In the genomic region with DNA sequence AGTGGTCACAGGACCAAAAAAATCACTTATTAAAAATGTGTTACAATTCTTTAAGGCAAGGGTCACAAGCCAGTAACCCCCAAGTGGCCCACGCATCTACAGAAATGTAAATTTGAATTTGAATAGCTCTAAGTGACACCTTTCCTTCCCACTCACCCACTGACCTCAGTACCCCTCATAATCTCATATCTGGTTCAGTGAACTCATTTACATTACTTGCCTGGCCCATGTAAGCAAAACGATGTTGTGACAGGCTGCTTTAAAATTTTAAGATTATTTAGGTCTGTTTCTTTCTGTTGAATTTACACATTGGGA, we compare ENCODE assay signal across 11 cellular contexts. TPM values are rescaled to one million over a fixed set of nuclear protein-coding genes. Genes with fewer than 3 reads are reported as not detected.
DNase-seq lines count a peak whose midpoint lies in the region; ATAC-seq and TF ChIP-seq lines count a peak whose summit lies in the region.
"Had no signal": no experiment of that assay in that cellular context is flagged by ENCODE, and none has a peak within 500 bp of the region (broad histone marks: within the 10 kb centered on the region; RNA-seq: fewer than 3 reads in every experiment).

No MANE protein-coding gene starts in this region.

- H3K4me3 Mint-ChIP-seq in activated CD8-positive, alpha-beta T cell treated with anti-CD3 and anti-CD28 coated beads for 36 hours, result peak overlapping the region; percentile 60
- H3K4me3 Mint-ChIP-seq: nephron had no signal

- H3K27ac Mint-ChIP-seq in activated CD8-positive, alpha-beta T cell treated with anti-CD3 and anti-CD28 coated beads for 36 hours, result peak overlapping the region; percentile 96
- H3K27ac Mint-ChIP-seq: nephron had no signal

- POLR2A ChIA-PET in activated CD8-positive, alpha-beta T cell treated with anti-CD3 and anti-CD28 coated beads for 36 hours (lab: Charles Lee), result interaction anchor here (1.2 to 3.5 kb wide), 6 partner anchors 9 to 28 kb away, joined by 5 to 23 read pairs (median 11); partner anchors contain the start of gene NELL2

- no peak for TF ChIP-seq CTCF in GM06990 (IDR thresholded peaks at IDR 0.05; ENCODE audit: insufficient read depth, low read length, poor library complexity, severe bottlenecking)
- no peak for TF ChIP-seq CTCF in activated CD8-positive, alpha-beta T cell treated with anti-CD3 and anti-CD28 coated beads for 36 hours (IDR thresholded peaks at IDR 0.05)

- H3K36me3 Mint-ChIP-seq in activated CD8-positive, alpha-beta T cell treated with anti-CD3 and anti-CD28 coated beads for 36 hours (ENCODE audit: low read depth), result peaks cover 8% of the 10 kb centered on the region

- ATAC-seq in GM19328 (IDR thresholded peaks at IDR 0.05; ENCODE audit: unreplicated experiment), result peak; percentile 61
- ATAC-seq in HG02973 (IDR thresholded peaks at IDR 0.05; ENCODE audit: unreplicated experiment), result peak; percentile 66
- peak; percentile 50 for ATAC-seq in activated CD8-positive, alpha-beta T cell treated with anti-CD3 and anti-CD28 coated beads for 36 hours

- H3K27me3 ChIP-seq in GM06990 (replicated peaks; ENCODE audit: control insufficient read depth, insufficient read depth, low read length), result no peaks in the 10 kb centered on the region
- H3K27me3 ChIP-seq: tibial nerve had no signal

- H3K27me3 Mint-ChIP-seq in activated CD8-positive, alpha-beta T cell treated with anti-CD3 and anti-CD28 coated beads for 36 hours, result no peaks in the 10 kb centered on the region

- peaks cover 81% of the 10 kb centered on the region for H3K4me1 Mint-ChIP-seq in activated CD8-positive, alpha-beta T cell treated with anti-CD3 and anti-CD28 coated beads for 36 hours (ENCODE audit: low read depth)
- H3K4me1 Mint-ChIP-seq: nephron had no signal

- no peaks in the 10 kb centered on the region for H3K36me3 ChIP-seq in GM06990 (ENCODE audit: control insufficient read depth, insufficient read depth, low read length)
- H3K36me3 ChIP-seq: tibial nerve had no signal

- peaks cover 2% of the 10 kb centered on the region for H3K9me3 Mint-ChIP-seq in activated CD8-positive, alpha-beta T cell treated with anti-CD3 and anti-CD28 coated beads for 36 hours
- H3K9me3 Mint-ChIP-seq: nephron had no signal

- no peak overlapping the region for H3K4me3 ChIP-seq in GM06990 (replicated peaks; ENCODE audit: low read depth, low read length)
- H3K4me3 ChIP-seq: tibial nerve had no signal

- DNase-seq in GM06990 (ENCODE audit: extremely low read depth, insufficient read length) (peak; percentile 29), nucleus accumbens (lab: John Stamatoyannopoulos, UW) (no peak), GM19238 (ENCODE audit: insufficient read length, low spot score) (no peak)
- DNase-seq in activated CD8-positive, alpha-beta T cell treated with anti-CD3 and anti-CD28 coated beads for 36 hours, result peak; percentile 78
- DNase-seq in effector CD8-positive, alpha-beta T cell (lab: John Stamatoyannopoulos, UW), result no peak
- no peak for DNase-seq in activated effector memory CD4-positive, alpha-beta T cell treated with anti-CD3 and anti-CD28 coated beads, Interleukin-2, amount 50 U/mL, for 16 hours
- DNase-seq: H7 had no signal

- intact Hi-C loops in activated CD8-positive, alpha-beta T cell treated with anti-CD3 and anti-CD28 coated beads for 36 hours (cut with micrococcal nuclease), result no loop called here

- CTCF ChIA-PET in activated CD8-positive, alpha-beta T cell treated with anti-CD3 and anti-CD28 coated beads for 36 hours (lab: Charles Lee), result interaction anchor here (0.6 to 3.9 kb wide), 11 partner anchors 9 to 77 kb away, joined by 3 to 16 read pairs (median 4); partner anchors contain the start of gene NELL2

RNA-seq across cellular contexts. Expression of gene NELL2, which starts 27.4 kb away (rescaled TPM):
- 100 to 1,000 TPM in 1 of 2 experiments, 10 to 100 TPM in 1; 99.7 to 106 TPM for total RNA-seq in activated CD8-positive, alpha-beta T cell treated with anti-CD3 and anti-CD28 coated beads for 36 hours

Comparison
In these comparisons a context has a peak if more than half of its experiments do, and no peak if none do; other contexts are left out.
1. DNase-seq: peak in GM06990 (single experiment) and activated CD8-positive, alpha-beta T cell treated with anti-CD3 and anti-CD28 coated beads for 36 hours (single experiment); none in nucleus accumbens (0 of 56), effector CD8-positive, alpha-beta T cell (single experiment), GM19238 (single experiment) and activated effector memory CD4-positive, alpha-beta T cell treated with anti-CD3 and anti-CD28 coated beads, Interleukin-2, amount 50 U/mL, for 16 hours (single experiment).
2. Peak in every context shown above with its lines, with median percentiles within 50 percentile points of each other: ATAC-seq.